ENCODE assay signal across 19 cellular contexts in genomic region chr6:121670511-121670910, GRCh38.
"Had no signal": no experiment of that assay in that cellular context is flagged by ENCODE, and none has a peak within 500 bp of the region (broad histone marks: within the 10 kb centered on the region; RNA-seq: fewer than 3 reads in every experiment).

No MANE protein-coding gene starts in this region.

- H3K27me3 ChIP-seq: breast epithelium, foreskin keratinocyte, heart left ventricle, right atrium auricular region, upper lobe of right lung had no signal

- H3K27ac ChIP-seq: breast epithelium, foreskin keratinocyte, heart left ventricle, lower lobe of right lung, right atrium auricular region, skin epidermis, upper lobe of right lung had no signal

- DNase-seq: activated CD4-positive, alpha-beta T cell treated with anti-CD3 and anti-CD28 coated beads, Interleukin-2, amount 10 ng/mL, durations not matched to agents 7 days and 5 days; activated CD8-positive, alpha-beta memory T cell treated with anti-CD3 and anti-CD28 coated beads for 24 hours; activated naive CD8-positive, alpha-beta T cell treated with anti-CD3 and anti-CD28 coated beads for 36 hours; dermis blood vessel endothelial cell; effector memory CD8-positive, alpha-beta T cell; foreskin keratinocyte; heart left ventricle; left cardiac atrium; lower lobe of right lung; nephron progenitor cell; occipital lobe; stimulated activated CD4-positive, alpha-beta T cell treated with anti-CD3 and anti-CD28 coated beads, Interleukin-4, amount 100 ng/mL, for 4 hours; stimulated activated CD8-positive, alpha-beta memory T cell treated with anti-CD3 and anti-CD28 coated beads, Interleukin-4, amount 100 ng/mL, for 48 hours; stimulated activated naive CD4-positive, alpha-beta T cell treated with Interleukin-2 at 50 U/mL for 16 hours; SW 1271; upper lobe of right lung had no signal

- ATAC-seq: effector memory CD8-positive, alpha-beta T cell; foreskin keratinocyte; heart left ventricle; left cardiac atrium; lower lobe of right lung; upper lobe of right lung had no signal

- H3K9me3 ChIP-seq: breast epithelium, heart left ventricle, lower lobe of right lung, right atrium auricular region, upper lobe of right lung had no signal

- H3K36me3 ChIP-seq: breast epithelium, heart left ventricle, lower lobe of right lung, right atrium auricular region, upper lobe of right lung had no signal

- H3K4me3 ChIP-seq: breast epithelium, heart left ventricle, lower lobe of right lung, right atrium auricular region, skin epidermis, upper lobe of right lung had no signal

- H3K4me1 ChIP-seq: breast epithelium, lower lobe of right lung had no signal
